ENCODE assay signal across 9 cellular contexts in genomic region chr12:63294327-63294632, GRCh38.
DNase-seq lines count a peak whose midpoint lies in the region; ATAC-seq and TF ChIP-seq lines count a peak whose summit lies in the region.
"Had no signal": no experiment of that assay in that cellular context is flagged by ENCODE, and none has a peak within 500 bp of the region (broad histone marks: within the 10 kb centered on the region; RNA-seq: fewer than 3 reads in every experiment).

No MANE protein-coding gene starts in this region.

- H3K4me3 ChIP-seq in left lung: no peak overlapping the region
- H3K4me3 ChIP-seq: gastroesophageal sphincter had no signal

- H3K27me3 Mint-ChIP-seq in stimulated activated naive B cell treated with anti-CD40 and anti-IgM and Interleukin-4, amounts not matched to agents 10 μg/mL and 1 μg/mL and 100 μg/mL, for 72 hours: no peaks in the 10 kb centered on the region

- no peaks in the 10 kb centered on the region for H3K27me3 ChIP-seq in left lung
- H3K27me3 ChIP-seq: gastroesophageal sphincter had no signal

- ATAC-seq in GM18499 (IDR thresholded peaks at IDR 0.05; ENCODE audit: insufficient read depth, unreplicated experiment) (peak; percentile 65), HG02943 (IDR thresholded peaks at IDR 0.05; ENCODE audit: low read depth, unreplicated experiment) (peak; percentile 94), left lung (peak; percentile 40)
- ATAC-seq in stimulated activated naive B cell treated with anti-CD40 and anti-IgM and Interleukin-4, amounts not matched to agents 10 μg/mL and 1 μg/mL and 100 μg/mL, for 72 hours (replicated peaks): no peak
- ATAC-seq: gastroesophageal sphincter had no signal

- H3K9me3 ChIP-seq in left lung: no peaks in the 10 kb centered on the region
- H3K9me3 ChIP-seq: gastroesophageal sphincter had no signal

- H3K36me3 Mint-ChIP-seq in stimulated activated naive B cell treated with anti-CD40 and anti-IgM and Interleukin-4, amounts not matched to agents 10 μg/mL and 1 μg/mL and 100 μg/mL, for 72 hours: no peaks in the 10 kb centered on the region

- H3K4me3 Mint-ChIP-seq in stimulated activated naive B cell treated with anti-CD40 and anti-IgM and Interleukin-4, amounts not matched to agents 10 μg/mL and 1 μg/mL and 100 μg/mL, for 72 hours: no peak overlapping the region

- H3K36me3 ChIP-seq in left lung: no peaks in the 10 kb centered on the region
- H3K36me3 ChIP-seq: gastroesophageal sphincter had no signal

- H3K27ac Mint-ChIP-seq in stimulated activated naive B cell treated with anti-CD40 and anti-IgM and Interleukin-4, amounts not matched to agents 10 μg/mL and 1 μg/mL and 100 μg/mL, for 72 hours: no peak overlapping the region

- H3K4me1 ChIP-seq in left lung: no peaks in the 10 kb centered on the region
- H3K4me1 ChIP-seq: gastroesophageal sphincter had no signal

- intact Hi-C loops in left lung (cut with DNase I): no loop called here

- peaks cover 0 to 3% of the 10 kb centered on the region in 2 donors for H3K9me3 Mint-ChIP-seq in stimulated activated naive B cell treated with anti-CD40 and anti-IgM and Interleukin-4, amounts not matched to agents 10 μg/mL and 1 μg/mL and 100 μg/mL, for 72 hours

- H3K27ac ChIP-seq in left lung: no peak overlapping the region
- H3K27ac ChIP-seq in substantia nigra (ENCODE audit: low read depth, low read length, poor library complexity, severe bottlenecking): no peak overlapping the region
- H3K27ac ChIP-seq: gastroesophageal sphincter had no signal

- peak; percentile 71 to 91 for DNase-seq in SW 1271 (lab: John Stamatoyannopoulos, UW)
- no peak for DNase-seq in left lung
- DNase-seq in stimulated activated naive B cell treated with anti-CD40 and anti-IgM and Interleukin-4, amounts not matched to agents 10 μg/mL and 1 μg/mL and 100 μg/mL, for 72 hours: no peak
- no peak for DNase-seq in substantia nigra (lab: John Stamatoyannopoulos, UW)
- DNase-seq in NCI-H1436 (lab: John Stamatoyannopoulos, UW): no peak
- DNase-seq in SK-N-DZ (ENCODE audit: low spot score): no peak

- TF ChIP-seq CTCF in left lung (IDR thresholded peaks at IDR 0.05): no peak

- H3K4me1 Mint-ChIP-seq in stimulated activated naive B cell treated with anti-CD40 and anti-IgM and Interleukin-4, amounts not matched to agents 10 μg/mL and 1 μg/mL and 100 μg/mL, for 72 hours: no peaks in the 10 kb centered on the region

Comparison
In these comparisons a context has a peak if more than half of its experiments do, and no peak if none do; other contexts are left out.
1. ATAC-seq: peak in GM18499 (single experiment), HG02943 (single experiment) and left lung (single experiment); none in stimulated activated naive B cell treated with anti-CD40 and anti-IgM and Interleukin-4, amounts not matched to agents 10 μg/mL and 1 μg/mL and 100 μg/mL, for 72 hours (0 of 2).
2. DNase-seq: peak in SW 1271 (2 of 2); none in left lung (0 of 2), stimulated activated naive B cell treated with anti-CD40 and anti-IgM and Interleukin-4, amounts not matched to agents 10 μg/mL and 1 μg/mL and 100 μg/mL, for 72 hours (single experiment), substantia nigra (0 of 49), NCI-H1436 (single experiment) and SK-N-DZ (single experiment).